1 cellular context compared by ENCODE assay signal in genomic region chr2:219578811-219579210, GRCh38.
TF ChIP-seq lines count a peak whose summit lies in the region.

No MANE protein-coding gene starts in this region.

TF ChIP-seq in HepG2, 621 proteins besides CTCF, POLR2A, EP300 and RAD21 (continues in another document):
- TF ChIP-seq ZBTB33 (CRISPR knock-in tag; IDR thresholded peaks at IDR 0.05) (0 out of 2 replicates have a peak, but pooled peaks have one; percentile 26), ZNF12 (CRISPR knock-in tag; IDR thresholded peaks at IDR 0.05) (0 out of 2 replicates have a peak, but pooled peaks have one; percentile 25), CEBPG (CRISPR knock-in tag; IDR thresholded peaks at IDR 0.05) (peak; percentile 85), ZNF572 (CRISPR knock-in tag; IDR thresholded peaks at IDR 0.05) (no peak), ZNF260 (CRISPR knock-in tag; IDR thresholded peaks at IDR 0.05; ENCODE audit: borderline replicate concordance, low read depth) (no peak), ZNF501 (CRISPR knock-in tag; IDR thresholded peaks at IDR 0.05) (peak; percentile 28), SOX13 (IDR thresholded peaks at IDR 0.05) (no peak), SOX13 (CRISPR knock-in tag; conservative IDR thresholded peaks at IDR 0.05 in 1 of 2, IDR thresholded peaks at IDR 0.05 in 1 of 2) (0 out of 4 replicates have a peak, but pooled peaks of 1 of the 2 experiments have one; percentile 35), LCORL (IDR thresholded peaks at IDR 0.05) (no peak), LCORL (CRISPR knock-in tag; IDR thresholded peaks at IDR 0.05) (0 out of 2 replicates have a peak, but pooled peaks have one; percentile 1), ZSCAN5A (CRISPR knock-in tag; IDR thresholded peaks at IDR 0.05; ENCODE audit: borderline replicate concordance) (no peak), SIN3B (IDR thresholded peaks at IDR 0.05; ENCODE audit: low read length) (no peak), SMAD9 (CRISPR knock-in tag; IDR thresholded peaks at IDR 0.05) (no peak), ZBTB37 (CRISPR knock-in tag; IDR thresholded peaks at IDR 0.05) (no peak), ZNF335 (CRISPR knock-in tag; IDR thresholded peaks at IDR 0.05) (0 out of 2 replicates have a peak, but pooled peaks have one; percentile 44), ZNF749 (CRISPR knock-in tag; IDR thresholded peaks at IDR 0.05; ENCODE audit: borderline replicate concordance) (no peak), GATAD2A (CRISPR knock-in tag; IDR thresholded peaks at IDR 0.05) (peak; percentile 55), HMGXB3 (CRISPR knock-in tag; IDR thresholded peaks at IDR 0.05; ENCODE audit: borderline replicate concordance) (0 out of 2 replicates have a peak, but pooled peaks have one; percentile 24), ZNF414 (CRISPR knock-in tag; IDR thresholded peaks at IDR 0.05) (0 out of 2 replicates have a peak, but pooled peaks have one; percentile 54), ZNF281 (CRISPR knock-in tag; IDR thresholded peaks at IDR 0.05; ENCODE audit: borderline replicate concordance) (peak; percentile 8; the same call in 1 of the 2 replicates), CEBPB (IDR thresholded peaks at IDR 0.05; ENCODE audit: borderline replicate concordance, low read depth, low read length) (peak; percentile 93), ZNF567 (CRISPR knock-in tag; IDR thresholded peaks at IDR 0.05; ENCODE audit: borderline replicate concordance) (0 out of 2 replicates have a peak, but pooled peaks have one; percentile 11), NCOR1 (IDR thresholded peaks at IDR 0.05; ENCODE audit: borderline replicate concordance, low read length) (no peak), PRDM10 (CRISPR knock-in tag; IDR thresholded peaks at IDR 0.05; ENCODE audit: low read depth) (no peak), IKZF5 (CRISPR knock-in tag; IDR thresholded peaks at IDR 0.05) (no peak), HOXA9 (CRISPR knock-in tag; IDR thresholded peaks at IDR 0.05; ENCODE audit: borderline replicate concordance) (no peak), HNF1B (CRISPR knock-in tag; IDR thresholded peaks at IDR 0.05) (0 out of 2 replicates have a peak, but pooled peaks have one; percentile 9), ZNF678 (CRISPR knock-in tag; IDR thresholded peaks at IDR 0.05) (no peak), BCL6 (CRISPR knock-in tag; IDR thresholded peaks at IDR 0.05) (0 out of 2 replicates have a peak, but pooled peaks have one; percentile 20)
